Comparison of ENCODE assay signal across 8 cellular contexts in genomic region chr10:104268691-104269645, GRCh38. TPM values are rescaled to one million over a fixed set of nuclear protein-coding genes. Genes with fewer than 3 reads are reported as not detected.
DNase-seq lines count a peak whose midpoint lies in the region; ATAC-seq and TF ChIP-seq lines count a peak whose summit lies in the region.

TSS of gene GSTO2 (plus strand) at chr10:104269184. CDS start at chr10:104274916, 5,732 bp downstream.

- no peaks in the 10 kb centered on the region for H3K9me3 Mint-ChIP-seq in activated naive CD8-positive, alpha-beta T cell treated with anti-CD3 and anti-CD28 coated beads, Interleukin-2, amount 50 U/mL, for 24 hours

- TF ChIP-seq CTCF in cardiac muscle cell (IDR thresholded peaks at IDR 0.05; ENCODE audit: low read depth, low read length) (no peak), parathyroid adenoma (IDR thresholded peaks at IDR 0.05) (no peak), tibial artery (IDR thresholded peaks at IDR 0.05) (no peak)

- peaks cover 45% of the 10 kb centered on the region for H3K4me1 Mint-ChIP-seq in activated naive CD8-positive, alpha-beta T cell treated with anti-CD3 and anti-CD28 coated beads, Interleukin-2, amount 50 U/mL, for 24 hours

- H3K27me3 Mint-ChIP-seq in activated naive CD8-positive, alpha-beta T cell treated with anti-CD3 and anti-CD28 coated beads, Interleukin-2, amount 50 U/mL, for 24 hours = no peaks in the 10 kb centered on the region

- H3K9me3 ChIP-seq in cardiac muscle cell (ENCODE audit: low read depth) = no peaks in the 10 kb centered on the region
- H3K9me3 ChIP-seq in parathyroid adenoma (ENCODE audit: control insufficient read depth, low read length) = no peaks in the 10 kb centered on the region
- no peaks in the 10 kb centered on the region for H3K9me3 ChIP-seq in tibial artery

- H3K4me2 ChIP-seq in parathyroid adenoma (ENCODE audit: low read length) = peak within 1 kb of the TSS; percentile 91

- H3K4me3 ChIP-seq in GM08714 (ENCODE audit: low read length) (peak within 1 kb of the TSS; percentile 95), cardiac muscle cell (peak within 1 kb of the TSS; percentile 60), parathyroid adenoma (ENCODE audit: low read depth, low read length) (peak within 1 kb of the TSS; percentile 74), tibial artery (peak within 1 kb of the TSS; percentile 94 to 95)

- H3K9ac ChIP-seq in parathyroid adenoma = peak within 1 kb of the TSS; percentile 46

- peaks cover 40% of the 10 kb centered on the region for H3K36me3 Mint-ChIP-seq in activated naive CD8-positive, alpha-beta T cell treated with anti-CD3 and anti-CD28 coated beads, Interleukin-2, amount 50 U/mL, for 24 hours (ENCODE audit: low read depth)

- H3K27ac Mint-ChIP-seq in activated naive CD8-positive, alpha-beta T cell treated with anti-CD3 and anti-CD28 coated beads, Interleukin-2, amount 50 U/mL, for 24 hours = peak within 1 kb of the TSS; percentile 93

- H3K27ac ChIP-seq in cardiac muscle cell (peak within 1 kb of the TSS; percentile 83), parathyroid adenoma (peak within 1 kb of the TSS; percentile 76), tibial artery (peak within 1 kb of the TSS; percentile 76 to 81)

- peak within 1 kb of the TSS; percentile 90 for H2AFZ ChIP-seq in parathyroid adenoma

- H3K27me3 ChIP-seq in cardiac muscle cell = no peaks in the 10 kb centered on the region
- no peaks in the 10 kb centered on the region for H3K27me3 ChIP-seq in parathyroid adenoma (ENCODE audit: control insufficient read depth, insufficient read depth, low read length)
- no peaks in the 10 kb centered on the region for H3K27me3 ChIP-seq in tibial artery

- peak; percentile 97 for ATAC-seq in HG02588 (IDR thresholded peaks at IDR 0.05; ENCODE audit: unreplicated experiment)
- ATAC-seq in activated naive CD8-positive, alpha-beta T cell treated with anti-CD3 and anti-CD28 coated beads, Interleukin-2, amount 50 U/mL, for 24 hours = peak; percentile 88

- H3K79me2 ChIP-seq in parathyroid adenoma = peaks cover 6% of the 10 kb centered on the region

- peak; percentile 89 for DNase-seq in NCI-H1105 (lab: John Stamatoyannopoulos, UW)
- DNase-seq in SKM-1 treated with dmso at 0.1 percent for 144 hours (lab: John Stamatoyannopoulos, UW; ENCODE audit: unreplicated experiment) = peak; percentile 98
- DNase-seq in activated naive CD8-positive, alpha-beta T cell treated with anti-CD3 and anti-CD28 coated beads, Interleukin-2, amount 50 U/mL, for 24 hours = peak; percentile 97
- DNase-seq in cardiac muscle cell (ENCODE audit: low read depth in 1 of 2, low spot score in 1 of 2) = peak; percentile 99
- peak; percentile 99 to 100 for DNase-seq in tibial artery

- intact Hi-C loops in tibial artery (cut with DNase I; ENCODE audit: low total_unique reads) = no loop called here

- H3K36me3 ChIP-seq in cardiac muscle cell (peaks cover 27% of the 10 kb centered on the region), parathyroid adenoma (ENCODE audit: control insufficient read depth, insufficient read depth, low read length) (no peaks in the 10 kb centered on the region), tibial artery (peaks cover 20 to 41% (median 27%) of the 10 kb centered on the region in 3 donors)

- H3K4me1 ChIP-seq in cardiac muscle cell (ENCODE audit: low read depth) = peaks cover 4% of the 10 kb centered on the region
- H3K4me1 ChIP-seq in parathyroid adenoma = peaks cover 4% of the 10 kb centered on the region
- peaks cover 0 to 14% (median 11%) of the 10 kb centered on the region in 4 donors for H3K4me1 ChIP-seq in tibial artery

- H3K4me3 Mint-ChIP-seq in activated naive CD8-positive, alpha-beta T cell treated with anti-CD3 and anti-CD28 coated beads, Interleukin-2, amount 50 U/mL, for 24 hours = peak within 1 kb of the TSS; percentile 85

RNA-seq across cellular contexts. Expression of gene GSTO2, which starts in this region (rescaled TPM):
- total RNA-seq in cardiac muscle cell = 1.7 and 2.2 TPM in 2 replicates
- 3.0 and 5.1 TPM in 2 replicates for polyA plus RNA-seq in cardiac muscle cell

Comparison
In these comparisons a context has a peak if more than half of its experiments do, and no peak if none do; other contexts are left out.
1. Peak in every context shown above with its lines: DNase-seq, ATAC-seq, H3K4me3 ChIP-seq and H3K27ac ChIP-seq.